19 cellular contexts compared by ENCODE assay signal in genomic region chr10:114758331-114758730, GRCh38.
A peak's percentile ranks its signal among the peaks of the same experiment; 100 is the strongest.
DNase-seq lines count a peak whose midpoint lies in the region; ATAC-seq and TF ChIP-seq lines count a peak whose summit lies in the region.
"Had no signal": no experiment of that assay in that cellular context is flagged by ENCODE, and none has a peak within 500 bp of the region (broad histone marks: within the 10 kb centered on the region; RNA-seq: fewer than 3 reads in every experiment).

No MANE protein-coding gene starts in this region.

- peak overlapping the region; percentile 83 for H3K27ac ChIP-seq in cingulate gyrus (ENCODE audit: low read depth, low read length)
- H3K27ac ChIP-seq: neutrophil, PC-9, stomach had no signal

- H3K9me3 Mint-ChIP-seq in WTC11, result no peaks in the 10 kb centered on the region
- H3K9me3 Mint-ChIP-seq: activated CD4-positive, alpha-beta T cell treated with anti-CD3 and anti-CD28 coated beads, Interleukin-2, amount 10 ng/mL, durations not matched to agents 7 days and 5 days; activated naive CD4-positive, alpha-beta T cell treated with anti-CD3 and anti-CD28 coated beads for 36 hours; CD4-positive, alpha-beta memory T cell had no signal

- CTCF ChIA-PET in WTC11 (lab: Charles Lee), result no interaction called here

- H3K27me3 Mint-ChIP-seq in WTC11 (ENCODE audit: low read depth), result no peaks in the 10 kb centered on the region

- no peak overlapping the region for H3K4me3 Mint-ChIP-seq in WTC11
- H3K4me3 Mint-ChIP-seq: activated CD4-positive, alpha-beta T cell treated with anti-CD3 and anti-CD28 coated beads, Interleukin-2, amount 10 ng/mL, durations not matched to agents 7 days and 5 days; activated naive CD4-positive, alpha-beta T cell treated with anti-CD3 and anti-CD28 coated beads for 36 hours; CD4-positive, alpha-beta memory T cell had no signal

- no peaks in the 10 kb centered on the region for H3K4me1 Mint-ChIP-seq in WTC11
- H3K4me1 Mint-ChIP-seq: activated CD4-positive, alpha-beta T cell treated with anti-CD3 and anti-CD28 coated beads, Interleukin-2, amount 10 ng/mL, durations not matched to agents 7 days and 5 days; CD4-positive, alpha-beta memory T cell had no signal

- H3K27ac Mint-ChIP-seq in WTC11, result no peak overlapping the region
- H3K27ac Mint-ChIP-seq: activated CD4-positive, alpha-beta T cell treated with anti-CD3 and anti-CD28 coated beads, Interleukin-2, amount 10 ng/mL, durations not matched to agents 7 days and 5 days; activated naive CD4-positive, alpha-beta T cell treated with anti-CD3 and anti-CD28 coated beads for 36 hours; CD4-positive, alpha-beta memory T cell had no signal

- no peak for ATAC-seq in GM19397 (IDR thresholded peaks at IDR 0.05; ENCODE audit: unreplicated experiment)
- no peak for ATAC-seq in WTC11

- TF ChIP-seq CTCF in WTC11 (IDR thresholded peaks at IDR 0.05), result no peak

- POLR2A ChIA-PET in WTC11 (lab: Charles Lee), result no interaction called here

- no peak for TF ChIP-seq RAD21 in Ishikawa (IDR thresholded peaks at IDR 0.05; ENCODE audit: low read depth)

- H3K36me3 Mint-ChIP-seq in WTC11, result no peaks in the 10 kb centered on the region
- H3K36me3 Mint-ChIP-seq: CD4-positive, alpha-beta memory T cell had no signal

- DNase-seq in AG08395 (ENCODE audit: low spot score) (peak; percentile 25), lung microvascular endothelial cell (ENCODE audit: low read depth in 2 of 2) (peak; percentile 8 to 84), WTC11 (ENCODE audit: low spot score) (no peak), SKM-1 (lab: John Stamatoyannopoulos, UW; ENCODE audit: unreplicated experiment) (no peak), NCI-H1930 (lab: John Stamatoyannopoulos, UW) (no peak)
- DNase-seq: activated CD4-positive, alpha-beta T cell treated with anti-CD3 and anti-CD28 coated beads, Interleukin-2, amount 10 ng/mL, durations not matched to agents 7 days and 5 days; activated naive CD4-positive, alpha-beta T cell treated with anti-CD3 and anti-CD28 coated beads for 36 hours; CD4-positive, alpha-beta memory T cell; NCI-H187 treated with DMSO at 0.1 percent for 48 hours; NCI-H69; PC-9; sigmoid colon; stimulated activated CD4-positive, alpha-beta T cell treated with anti-CD3 and anti-CD28 coated beads, Interleukin-2, amount 100 ng/mL, for 24 hours; stomach; uterus had no signal

- TF ChIP-seq EP300 in Ishikawa (IDR thresholded peaks at IDR 0.05; ENCODE audit: borderline replicate concordance), result peak; percentile 26; the same call in 1 of the 2 replicates

TF ChIP-seq in Ishikawa, 13 proteins besides CTCF, POLR2A, EP300 and RAD21:
- TF ChIP-seq CREB1 (IDR thresholded peaks at IDR 0.05; ENCODE audit: low read depth), result no peak
- TF ChIP-seq YY1 (IDR thresholded peaks at IDR 0.05; ENCODE audit: low read depth), result no peak
- TF ChIP-seq USF1 (IDR thresholded peaks at IDR 0.05), result no peak

TF ChIP-seq in WTC11, 78 proteins besides CTCF, POLR2A, EP300 and RAD21:
- no peak for TF ChIP-seq ATF2 (CRISPR knock-in tag; IDR thresholded peaks at IDR 0.05; ENCODE audit: borderline replicate concordance, low read depth)
- TF ChIP-seq RORB (CRISPR knock-in tag; IDR thresholded peaks at IDR 0.05), result no peak
- TF ChIP-seq ZNF121 (CRISPR knock-in tag; IDR thresholded peaks at IDR 0.05), result no peak
- TF ChIP-seq EMX1 (CRISPR knock-in tag; IDR thresholded peaks at IDR 0.05), result no peak
- TF ChIP-seq TCF7 (CRISPR knock-in tag; IDR thresholded peaks at IDR 0.05; ENCODE audit: low read depth), result no peak
- no peak for TF ChIP-seq GTF2I (CRISPR knock-in tag; conservative IDR thresholded peaks at IDR 0.05)
- no peak for TF ChIP-seq ZNF425 (CRISPR knock-in tag; conservative IDR thresholded peaks at IDR 0.05)
- no peak for TF ChIP-seq FOXJ3 (CRISPR knock-in tag; IDR thresholded peaks at IDR 0.05; ENCODE audit: borderline replicate concordance)
- no peak for TF ChIP-seq ZNF263 (CRISPR knock-in tag; IDR thresholded peaks at IDR 0.05; ENCODE audit: low read depth)
- TF ChIP-seq AFF4 (CRISPR knock-in tag; IDR thresholded peaks at IDR 0.05; ENCODE audit: borderline replicate concordance), result no peak
- no peak for TF ChIP-seq GABPB1 (CRISPR knock-in tag; IDR thresholded peaks at IDR 0.05)

Comparison
In these comparisons a context has a peak if more than half of its experiments do, and no peak if none do; other contexts are left out.
1. DNase-seq: peak in AG08395 (single experiment) and lung microvascular endothelial cell (2 of 2); none in WTC11 (single experiment), SKM-1 (single experiment) and NCI-H1930 (0 of 2).